ENCODE assay signal across 8 cellular contexts in the genomic region with DNA sequence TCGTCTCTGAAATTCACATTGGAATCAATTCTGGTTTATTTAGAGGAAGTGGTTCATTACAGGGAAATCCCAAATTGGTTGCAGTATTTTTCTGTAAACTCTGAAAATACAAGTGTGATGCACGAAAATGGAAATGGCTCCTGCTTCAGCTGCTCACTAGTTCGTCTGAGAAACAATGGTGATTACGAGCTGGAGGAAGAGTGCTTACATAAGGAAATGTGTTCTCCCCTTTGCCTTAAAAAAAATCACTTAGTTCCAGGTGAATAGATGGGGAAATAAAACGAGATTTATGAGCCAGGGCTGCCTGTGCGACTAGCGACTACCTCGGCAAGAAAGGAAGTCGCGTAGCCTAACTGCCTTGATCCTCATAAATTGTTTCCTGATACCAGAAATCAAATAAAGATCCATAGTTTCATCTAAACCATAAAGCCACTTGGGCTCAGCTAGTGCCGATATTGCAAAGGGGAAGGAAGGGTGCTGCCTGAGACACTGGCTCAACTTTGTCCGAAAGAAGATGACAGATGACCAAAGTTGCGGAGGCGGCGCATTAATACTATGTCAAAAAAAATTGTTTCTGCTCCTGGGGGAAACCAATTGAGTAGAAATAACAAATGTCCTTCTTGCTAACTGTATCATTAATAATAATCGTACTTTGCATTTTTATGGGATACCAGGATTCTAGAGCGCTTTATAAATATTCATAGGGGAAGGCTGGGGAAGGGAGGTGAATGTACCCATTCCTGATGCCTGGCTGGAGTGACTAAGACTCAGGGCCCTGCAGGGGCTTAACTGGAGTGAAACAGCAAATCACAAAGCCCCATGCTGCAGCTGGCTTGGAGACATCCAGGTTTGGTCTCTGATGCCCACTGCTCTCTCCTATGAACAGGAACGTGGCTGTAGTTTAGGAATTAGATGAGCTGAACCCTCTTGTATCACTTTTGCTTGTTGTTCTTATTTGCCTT.
A peak's percentile ranks its signal among the peaks of the same experiment; 100 is the strongest.
DNase-seq lines count a peak whose midpoint lies in the region; TF ChIP-seq lines count a peak whose summit lies in the region.

No MANE protein-coding gene starts in this region.

- peak overlapping the region; percentile 84 for H3K9ac ChIP-seq in mesenchymal stem cell (ENCODE audit: low read length)

- POLR2A ChIA-PET in A673 (lab: Charles Lee; ENCODE audit: low non-redundant PET), result no interaction called here
- POLR2A ChIA-PET in HEK293 (lab: Yijun Ruan, JAX), result no interaction called here

- CTCF ChIA-PET in A673 (lab: Charles Lee), result no interaction called here
- CTCF ChIA-PET in HEK293 (lab: Yijun Ruan, JAX), result no interaction called here

- TF ChIP-seq CTCF in A673 (conservative IDR thresholded peaks at IDR 0.05; ENCODE audit: low read depth, low read length), result no peak
- no peak for TF ChIP-seq CTCF in HEK293 (tag by site-specific recombination; IDR thresholded peaks at IDR 0.05)

- H3K27ac ChIP-seq in A673 (ENCODE audit: low read depth, low read length, poor library complexity, severe bottlenecking) (peak overlapping the region; percentile 79), HEK293 (ENCODE audit: extremely low read depth, low read depth, low read length) (no peak overlapping the region), caudate nucleus (ENCODE audit: low read depth, low read length) (peak overlapping the region; percentile 91), mesenchymal stem cell (ENCODE audit: low read length, poor library complexity, severe bottlenecking) (no peak overlapping the region)

- H3K4me3 ChIP-seq in A673 (ENCODE audit: low read depth, low read length, poor library complexity, severe bottlenecking) (peak overlapping the region; percentile 38), HEK293 (ENCODE audit: low read depth, low read length) (peak overlapping the region; percentile 22), mesenchymal stem cell (ENCODE audit: insufficient read depth in 1 of 2, low read depth in 1 of 2, low read length in 2 of 2) (peak overlapping the region in 1 of 2 experiments; percentile 74)

- H3K9me3 ChIP-seq in A673 (ENCODE audit: low read depth, low read length, poor library complexity, severe bottlenecking) (no peaks in the 10 kb centered on the region), HEK293 (ENCODE audit: control insufficient read depth, insufficient read depth, low read depth, low read length) (no peaks in the 10 kb centered on the region), mesenchymal stem cell (ENCODE audit: control insufficient read depth, low read length) (no peaks in the 10 kb centered on the region)

- intact Hi-C loops in A673 (cut with micrococcal nuclease; ENCODE audit: unreplicated experiment), result loop anchor here (2.0 to 10.0 kb wide), 2 partner anchors 275 kb away; no protein-coding TSS in a partner anchor

- H4K91ac ChIP-seq in mesenchymal stem cell (ENCODE audit: low read length), result no peak overlapping the region

- peak overlapping the region in 1 of 2 experiments; percentile 23 for H3K14ac ChIP-seq in mesenchymal stem cell (ENCODE audit: low read length in 2 of 2)

- H2BK120ac ChIP-seq in mesenchymal stem cell (ENCODE audit: low read depth, low read length), result no peak overlapping the region

- peak overlapping the region; percentile 39 for H2BK15ac ChIP-seq in mesenchymal stem cell (ENCODE audit: low read depth, poor library complexity, severe bottlenecking)

- H3K27me3 ChIP-seq in A673 (replicated peaks; ENCODE audit: insufficient read depth, low read depth, low read length, poor library complexity), result no peaks in the 10 kb centered on the region
- H3K27me3 ChIP-seq in mesenchymal stem cell (ENCODE audit: control insufficient read depth in 1 of 2, insufficient read depth in 1 of 2, low read length in 2 of 2), result peaks cover 0 to 18% of the 10 kb centered on the region in 2 experiments

- H2AK5ac ChIP-seq in mesenchymal stem cell (ENCODE audit: low read length, severe bottlenecking), result no peak overlapping the region

- H4K8ac ChIP-seq in mesenchymal stem cell (ENCODE audit: low read length), result peak overlapping the region; percentile 53

- peak; percentile 94 for DNase-seq in A673 (ENCODE audit: low spot score)
- DNase-seq in caudate nucleus (lab: John Stamatoyannopoulos, UW), result peak in 22 of 61 donors; percentile 0 to 58 (median 27)
- no peak for DNase-seq in mesenchymal stem cell
- DNase-seq in NCI-H1436 treated with DMSO at 0.1 percent for 48 hours (lab: John Stamatoyannopoulos, UW), result no peak
- DNase-seq in UCSD-AML1 (lab: John Stamatoyannopoulos, UW; ENCODE audit: unreplicated experiment), result no peak
- DNase-seq in activated CD4-positive, alpha-beta T cell treated with anti-CD3 and anti-CD28 coated beads for 4 hours, result no peak
- DNase-seq in NCI-H226, result no peak

- H3K4me2 ChIP-seq in mesenchymal stem cell (ENCODE audit: low read length, poor library complexity, severe bottlenecking), result no peak overlapping the region

- H2AFZ ChIP-seq in mesenchymal stem cell (ENCODE audit: low read depth, low read length), result no peak overlapping the region

- H3K79me1 ChIP-seq in mesenchymal stem cell (replicated peaks; ENCODE audit: low read length, poor library complexity, severe bottlenecking), result no peaks in the 10 kb centered on the region

- WGBS in mesenchymal stem cell, result 42% methylated on average over 14 of the region's 18 CpGs

- H3K18ac ChIP-seq in mesenchymal stem cell (ENCODE audit: low read depth in 1 of 2, low read length in 2 of 2), result no peak overlapping the region

- H3K36me3 ChIP-seq in A673 (ENCODE audit: insufficient read depth, low read length, poor library complexity, severe bottlenecking) (no peaks in the 10 kb centered on the region), HEK293 (ENCODE audit: control insufficient read depth in 2 of 2, insufficient read depth in 1 of 2, low read length in 2 of 2) (no peaks in the 10 kb centered on the region), mesenchymal stem cell (ENCODE audit: control insufficient read depth in 1 of 2, insufficient read depth in 2 of 2, low read depth in 1 of 2, low read length in 2 of 2) (no peaks in the 10 kb centered on the region)

- no TSS peak for BruUV-seq in A673 (replicated peaks; lab: Mats Ljungman, UMichigan)

- H2BK12ac ChIP-seq in mesenchymal stem cell (ENCODE audit: low read length in 2 of 2), result peak overlapping the region in 1 of 2 experiments; percentile 32

- no peak overlapping the region for H2BK5ac ChIP-seq in mesenchymal stem cell (ENCODE audit: low read depth, low read length, poor library complexity, severe bottlenecking)

- H3K23ac ChIP-seq in mesenchymal stem cell (ENCODE audit: low read length in 2 of 2), result no peak overlapping the region

- H3K4ac ChIP-seq in mesenchymal stem cell (ENCODE audit: low read depth in 1 of 2, low read length in 2 of 2), result no peak overlapping the region

- H3K4me1 ChIP-seq in A673 (ENCODE audit: insufficient read depth, low read length, poor library complexity, severe bottlenecking), result peaks cover 28% of the 10 kb centered on the region
- 0 out of 2 replicates have a peak, but pooled peaks cover 8% of the 10 kb centered on the region for H3K4me1 ChIP-seq in HEK293 (ENCODE audit: control insufficient read depth, insufficient read depth, low read length)
- H3K4me1 ChIP-seq in mesenchymal stem cell (ENCODE audit: control insufficient read depth, insufficient read depth, low read depth, low read length), result no peaks in the 10 kb centered on the region

TF ChIP-seq in HEK293, 187 proteins besides CTCF, POLR2A, EP300 and RAD21:
- TF ChIP-seq ZFP69B (tag by site-specific recombination; IDR thresholded peaks at IDR 0.05), result no peak
- TF ChIP-seq ZNF791 (tag by site-specific recombination; IDR thresholded peaks at IDR 0.05), result no peak
- TF ChIP-seq OVOL3 (tag by site-specific recombination; IDR thresholded peaks at IDR 0.05), result no peak
- no peak for TF ChIP-seq ZNF416 (tag by site-specific recombination; IDR thresholded peaks at IDR 0.05)
- TF ChIP-seq YY1 (tag by site-specific recombination; IDR thresholded peaks at IDR 0.05), result no peak
- TF ChIP-seq ZFP41 (tag by site-specific recombination; IDR thresholded peaks at IDR 0.05; ENCODE audit: borderline replicate concordance), result no peak
- TF ChIP-seq ZNF341 (tag by site-specific recombination; IDR thresholded peaks at IDR 0.05; ENCODE audit: low read depth), result no peak
- no peak for TF ChIP-seq KLF8 (tag by site-specific recombination; IDR thresholded peaks at IDR 0.05)
- no peak for TF ChIP-seq ZNF18 (tag by site-specific recombination; IDR thresholded peaks at IDR 0.05)

Comparison
In these comparisons a context has a peak if more than half of its experiments do, and no peak if none do; other contexts are left out.
1. H3K27ac ChIP-seq: peak in A673 (single experiment) and caudate nucleus (single experiment); none in HEK293 (single experiment) and mesenchymal stem cell (single experiment).